In the genomic region with DNA sequence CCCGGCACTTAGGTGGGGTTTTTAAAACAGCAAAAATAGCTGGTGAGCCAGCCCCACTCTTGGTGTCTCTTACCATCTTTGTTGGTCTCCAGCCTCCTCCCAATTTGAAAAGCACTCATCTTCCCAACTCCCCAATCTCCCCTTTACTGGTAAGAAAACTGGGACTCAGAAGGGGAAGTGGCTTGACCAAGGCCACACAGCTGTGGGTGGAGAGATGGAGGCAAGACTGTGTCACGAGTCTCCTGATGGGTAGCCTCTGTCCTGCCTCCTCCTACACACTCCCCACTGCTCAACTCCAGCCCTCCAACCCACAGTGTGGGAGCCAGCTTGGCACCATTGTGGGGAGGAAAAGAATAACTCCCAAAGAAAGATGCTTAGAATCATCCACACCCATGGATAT, we compare ENCODE assay signal across 22 cellular contexts.
"Had no signal": no experiment of that assay in that cellular context is flagged by ENCODE, and none has a peak within 500 bp of the region (broad histone marks: within the 10 kb centered on the region; RNA-seq: fewer than 3 reads in every experiment).

No MANE protein-coding gene starts in this region.

- DNase-seq: NCI-H1048, NCI-H1105, NCI-H1417, NCI-H1436 treated with DMSO at 0.1 percent for 48 hours, NCI-H1694, NCI-H187 treated with DMSO at 0.1 percent for 48 hours, NCI-H2029 treated with DMSO at 0.1 percent for 48 hours, NCI-H2171 treated with DMSO at 0.1 percent for 48 hours, NCI-H2227 treated with DMSO at 0.1 percent for 48 hours, NCI-H524, NCI-H69, NCI-H774, PC-3, SHP77 treated with DMSO at 0.1 percent for 48 hours, SJCRH30 had no signal

- H3K27me3 ChIP-seq: SJCRH30 had no signal

- H3K4me1 ChIP-seq: SJCRH30 had no signal

- H3K36me3 ChIP-seq: SJCRH30 had no signal

- H3K27ac ChIP-seq: HL-60, KMS-11, RWPE1, SJCRH30 had no signal

- H3K9me3 ChIP-seq: SJCRH30 had no signal

- H3K4me3 ChIP-seq: K562, SJCRH30 had no signal

- H3K4me3 Mint-ChIP-seq: IgD-negative memory B cell had no signal

- ATAC-seq: K562, Panc1, PC-3, SK-N-SH treated with all-trans-retinoic acid at 6 μM for 48 hours had no signal
